ENCODE assay signal across 9 cellular contexts in genomic region chr1:214584805-214585766, GRCh38. TPM values are rescaled to one million over a fixed set of nuclear protein-coding genes. Genes with fewer than 3 reads are reported as not detected.
DNase-seq lines count a peak whose midpoint lies in the region; ATAC-seq, FAIRE-seq and TF ChIP-seq lines count a peak whose summit lies in the region.
"Had no signal": no experiment of that assay in that cellular context is flagged by ENCODE, and none has a peak within 500 bp of the region (broad histone marks: within the 10 kb centered on the region; RNA-seq: fewer than 3 reads in every experiment).

No MANE protein-coding gene starts in this region.

- TF ChIP-seq CTCF in A549 (IDR thresholded peaks at IDR 0.05): peak; percentile 97

- H2BK15ac ChIP-seq in mesendoderm (replicated peaks; ENCODE audit: low read depth): no peak overlapping the region

- no peak overlapping the region for H3K23ac ChIP-seq in mesendoderm (ENCODE audit: low read length)

- no peak overlapping the region for H2BK120ac ChIP-seq in mesendoderm (ENCODE audit: low read depth, low read length)

- H4K8ac ChIP-seq in mesendoderm (ENCODE audit: low read depth, low read length): no peak overlapping the region

- CTCF ChIA-PET in A549 (lab: Yijun Ruan, JAX): interaction anchor here (0.6 to 26.0 kb wide), 54 partner anchors 9 to 376 kb away, joined by 3 to 515 read pairs (median 5); partner anchors contain the start of genes CENPF and PTPN14

- H3K27me3 ChIP-seq in mesendoderm (ENCODE audit: insufficient read depth, low read length, poor library complexity): no peaks in the 10 kb centered on the region

- TF ChIP-seq POLR2A in A549 (IDR thresholded peaks at IDR 0.05; ENCODE audit: low read length): no peak

- peak; percentile 97 for TF ChIP-seq RAD21 in A549 (conservative IDR thresholded peaks at IDR 0.05 in 1 of 2, IDR thresholded peaks at IDR 0.05 in 1 of 2)

- no peaks in the 10 kb centered on the region for H3K79me2 ChIP-seq in mesendoderm (ENCODE audit: control insufficient read depth, insufficient read depth, low read length)

- no peak overlapping the region for H4K5ac ChIP-seq in mesendoderm (ENCODE audit: low read length)

- POLR2A ChIA-PET in A549 (lab: Yijun Ruan, JAX): interaction anchor here (1.9 to 2.4 kb wide), 2 partner anchors 33 to 253 kb away, joined by 5 to 8 read pairs; partner anchors contain the start of gene PTPN14

- no peak for TF ChIP-seq EP300 in A549 (IDR thresholded peaks at IDR 0.05)

- H3K4me1 ChIP-seq in A549: peaks cover 38% of the 10 kb centered on the region
- peaks cover 8% of the 10 kb centered on the region for H3K4me1 ChIP-seq in mesendoderm (ENCODE audit: control insufficient read depth, low read depth, low read length)
- H3K4me1 ChIP-seq: HAP-1 had no signal

- DNase-seq in A549 (ENCODE audit: low read depth in 1 of 2, low spot score in 1 of 2) (peak; percentile 41 to 58), NCI-H524 treated with DMSO at 0.1 percent for 48 hours (lab: John Stamatoyannopoulos, UW) (peak; percentile 44), cerebellar cortex (ENCODE audit: low spot score) (peak; percentile 42), mesendoderm (peak; percentile 72), head of caudate nucleus (no peak), middle frontal gyrus (ENCODE audit: extremely low spot score, low spot score) (no peak)

- intact Hi-C loops in head of caudate nucleus (cut with DNase I): no loop called here

- H2AK5ac ChIP-seq in mesendoderm (ENCODE audit: low read length): no peak overlapping the region

- peak; percentile 70 for FAIRE-seq in A549 (lab: Jason Lieb, UNC)

- peak; percentile 83 to 89 for ATAC-seq in A549
- peak; percentile 70 for ATAC-seq in GM18498 (IDR thresholded peaks at IDR 0.05; ENCODE audit: unreplicated experiment)
- ATAC-seq in HG03039 (IDR thresholded peaks at IDR 0.05; ENCODE audit: unreplicated experiment): peak; percentile 64

- H3K9me3 ChIP-seq in A549: no peaks in the 10 kb centered on the region
- H3K9me3 ChIP-seq: HAP-1 had no signal

- H3K4me2 ChIP-seq in A549: peak overlapping the region; percentile 33; the same call in 2 of the 3 replicates
- no peak overlapping the region for H3K4me2 ChIP-seq in mesendoderm (ENCODE audit: low read length)

- peak overlapping the region; percentile 84 for H3K18ac ChIP-seq in mesendoderm (ENCODE audit: low read length)

- H3K56ac ChIP-seq in mesendoderm (ENCODE audit: low read length): no peak overlapping the region

- no peak overlapping the region for H2BK5ac ChIP-seq in mesendoderm (ENCODE audit: low read length)

- H3K4ac ChIP-seq in mesendoderm (ENCODE audit: low read depth, low read length): no peak overlapping the region

- H3K36me3 ChIP-seq in mesendoderm (ENCODE audit: control insufficient read depth, insufficient read depth, low read length): no peaks in the 10 kb centered on the region
- H3K36me3 ChIP-seq: HAP-1 had no signal

- no peaks in the 10 kb centered on the region for H3K79me1 ChIP-seq in mesendoderm (ENCODE audit: low read length)

- H3K4me3 ChIP-seq in A549 (no peak overlapping the region), mesendoderm (ENCODE audit: low read length) (no peak overlapping the region)
- H3K4me3 ChIP-seq: HAP-1 had no signal

- WGBS in A549 (ENCODE audit: missing lambda C conversion rate): 0% methylated on average over 1 of the region's 1 CpG
- WGBS in mesendoderm (ENCODE audit: extremely low coverage, insufficient coverage, low lambda C conversion rate): no CpG with 5 or more reads among the region's 1 CpG

- peak overlapping the region; percentile 31 to 74; a peak in 4 of 6 replicates for H3K27ac ChIP-seq in A549
- no peak overlapping the region for H3K27ac ChIP-seq in mesendoderm (ENCODE audit: low read depth, low read length)

- H3K9ac ChIP-seq in mesendoderm (ENCODE audit: low read length): no peak overlapping the region

TF ChIP-seq in A549, 52 proteins besides CTCF, POLR2A, EP300 and RAD21:
- TF ChIP-seq MAFK (IDR thresholded peaks at IDR 0.05; ENCODE audit: partially characterized antibody) (peak; percentile 80), SMC3 (IDR thresholded peaks at IDR 0.05) (peak; percentile 95), RCOR1 (IDR thresholded peaks at IDR 0.05; ENCODE audit: low read depth, low read length) (no peak), FOSL2 (IDR thresholded peaks at IDR 0.05) (no peak; the same call in 1 of the 2 replicates), FOSL2 (CRISPR knock-in tag; IDR thresholded peaks at IDR 0.05) (peak; percentile 78)
TF ChIP-seq in A549: peak in this region for 3.

RNA-seq across cellular contexts. Expression of gene CENPF, which starts 17.9 kb away (rescaled TPM):
- polyA plus RNA-seq in A549 (2011; rRNA removed) (57.7 and 70.6 TPM in 2 replicates), A549 (2017; fragmentation: RNase III; extraction: RNeasy Plus Mini Kit Qiagen cat#74134 plus additional on column Dnase treatment) (53.0 to 56.0 TPM (median 53.5 TPM) in 3 replicates)
- polyA plus RNA-seq in A549 (2012; cell fraction: cytosol; rRNA removed): 12.9 and 14.1 TPM in 2 replicates
- 23.3 and 27.1 TPM in 2 replicates for polyA plus RNA-seq in A549 (2012; cell fraction: nucleus; rRNA removed)
- 22.2 and 23.0 TPM in 2 replicates for polyA minus RNA-seq in A549 (2011; rRNA and poly(A)+ RNA removed)
- 51.8 TPM for polyA plus RNA-seq in mesendoderm (2013, experiment 1 of 2)
- 53.5 TPM for polyA plus RNA-seq in mesendoderm (2013, experiment 2 of 2)

RNA-seq across cellular contexts. Expression of gene PTPN14, which starts 33.7 kb away (rescaled TPM):
- polyA plus RNA-seq in A549 (2011; rRNA removed) (9.9 and 10.0 TPM in 2 replicates), A549 (2017; fragmentation: RNase III; extraction: RNeasy Plus Mini Kit Qiagen cat#74134 plus additional on column Dnase treatment) (9.2 to 13.0 TPM (median 10.3 TPM) in 3 replicates)
- polyA plus RNA-seq in A549 (2012; cell fraction: cytosol; rRNA removed): 5.7 and 7.5 TPM in 2 replicates
- 9.2 and 11.5 TPM in 2 replicates for polyA plus RNA-seq in A549 (2012; cell fraction: nucleus; rRNA removed)
- polyA minus RNA-seq in A549 (2011; rRNA and poly(A)+ RNA removed): 30.7 and 38.9 TPM in 2 replicates
- polyA plus RNA-seq in mesendoderm (2013, experiment 1 of 2): 39.3 TPM
- polyA plus RNA-seq in mesendoderm (2013, experiment 2 of 2): 38.7 TPM

Comparison
In these comparisons a context has a peak if more than half of its experiments do, and no peak if none do; other contexts are left out.
1. DNase-seq: peak in A549 (2 of 2), NCI-H524 treated with DMSO at 0.1 percent for 48 hours (single experiment), cerebellar cortex (single experiment) and mesendoderm (single experiment); none in head of caudate nucleus (0 of 42) and middle frontal gyrus (single experiment).
2. Peak in every context shown above with its lines, with median percentiles within 50 percentile points of each other: ATAC-seq.